In the genomic region with DNA sequence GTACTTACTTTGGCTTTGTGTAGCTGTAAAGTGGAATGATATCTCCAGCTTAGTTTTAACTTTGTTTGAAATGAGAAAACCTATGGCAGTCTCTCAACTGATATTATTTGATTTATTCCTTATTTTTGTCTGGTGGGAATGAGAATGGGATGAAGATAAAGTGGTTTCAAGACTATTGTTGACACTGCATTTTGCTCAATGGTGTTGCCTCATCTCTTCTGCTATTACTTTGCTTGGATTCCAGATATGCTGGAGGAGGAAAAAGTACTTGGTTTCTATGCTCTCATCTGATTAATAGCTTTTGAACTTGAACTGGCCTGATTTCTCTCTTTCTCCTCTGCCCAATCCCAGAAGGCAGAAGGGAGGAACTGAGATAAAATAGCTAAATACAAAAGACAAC, we compare ENCODE assay signal across 23 cellular contexts.
A peak's percentile ranks its signal among the peaks of the same experiment; 100 is the strongest.
DNase-seq lines count a peak whose midpoint lies in the region; ATAC-seq, FAIRE-seq and TF ChIP-seq lines count a peak whose summit lies in the region.
"Had no signal": no experiment of that assay in that cellular context is flagged by ENCODE, and none has a peak within 500 bp of the region (broad histone marks: within the 10 kb centered on the region; RNA-seq: fewer than 3 reads in every experiment).

No MANE protein-coding gene starts in this region.

- TF ChIP-seq RAD21 in SK-N-SH (IDR thresholded peaks at IDR 0.05; ENCODE audit: low read length), result no peak

- H3K9ac ChIP-seq in SK-N-SH, result no peak overlapping the region
- H3K9ac ChIP-seq in astrocyte (ENCODE audit: low read length), result no peak overlapping the region
- no peak overlapping the region for H3K9ac ChIP-seq in PC-3 (ENCODE audit: low read length)
- H3K9ac ChIP-seq: BLaER1 treated with 17β-estradiol and CSF1 and Interleukin-3, amounts not matched to agents 10 nM and 100 nM; GM23248 had no signal

- H3K4me1 Mint-ChIP-seq in astrocyte (ENCODE audit: low read depth, unreplicated experiment), result peaks cover 21% of the 10 kb centered on the region
- H3K4me1 Mint-ChIP-seq: CD14-positive monocyte; CD8-positive, alpha-beta memory T cell had no signal

- H3K27ac Mint-ChIP-seq in astrocyte (ENCODE audit: unreplicated experiment), result no peak overlapping the region
- H3K27ac Mint-ChIP-seq: CD14-positive monocyte; CD4-positive, alpha-beta T cell; CD8-positive, alpha-beta memory T cell; H9 had no signal

- peaks cover 6% of the 10 kb centered on the region for H3K9me3 Mint-ChIP-seq in astrocyte (ENCODE audit: unreplicated experiment)
- H3K9me3 Mint-ChIP-seq: H9 had no signal

- H3K36me3 ChIP-seq in SK-N-SH (replicated peaks in 1 of 2; ENCODE audit: control insufficient read depth in 1 of 2, insufficient read depth in 2 of 2, low read length in 1 of 2) (no peaks in the 10 kb centered on the region), astrocyte (ENCODE audit: insufficient read depth, low read length) (no peaks in the 10 kb centered on the region), PC-3 (ENCODE audit: low read depth, low read length) (no peaks in the 10 kb centered on the region)
- H3K36me3 ChIP-seq: BE2C; BLaER1 treated with 17β-estradiol and CSF1 and Interleukin-3, amounts not matched to agents 10 nM and 100 nM had no signal

- H3K4me3 ChIP-seq in SK-N-SH (ENCODE audit: low read depth in 2 of 2, low read length in 1 of 2), result no peak overlapping the region
- no peak overlapping the region for H3K4me3 ChIP-seq in astrocyte (ENCODE audit: insufficient read depth, low read depth, low read length)
- no peak overlapping the region for H3K4me3 ChIP-seq in PC-3 (ENCODE audit: low read length)
- H3K4me3 ChIP-seq: BLaER1 treated with 17β-estradiol and CSF1 and Interleukin-3, amounts not matched to agents 10 nM and 100 nM; GM23248 had no signal

- H3K4me1 ChIP-seq in SK-N-SH (ENCODE audit: control insufficient read depth in 1 of 2, insufficient read depth in 2 of 2, low read depth in 1 of 2, low read length in 1 of 2) (no peaks in the 10 kb centered on the region), astrocyte (ENCODE audit: insufficient read depth, low read length) (no peaks in the 10 kb centered on the region), PC-3 (ENCODE audit: insufficient read depth, low read length) (no peaks in the 10 kb centered on the region)
- H3K4me1 ChIP-seq: BE2C had no signal

- BruUV-seq in PC-3 (replicated peaks; lab: Mats Ljungman, UMichigan), result no TSS peak

- FAIRE-seq in astrocyte (lab: Jason Lieb, UNC), result no peak
- FAIRE-seq: A204.1, D721Med, GM12892, H1 had no signal

- no peaks in the 10 kb centered on the region for H4K20me1 ChIP-seq in SK-N-SH (ENCODE audit: insufficient read depth)
- H4K20me1 ChIP-seq in astrocyte (ENCODE audit: insufficient read depth, low read length), result no peaks in the 10 kb centered on the region
- H4K20me1 ChIP-seq in PC-3 (ENCODE audit: low read length), result no peaks in the 10 kb centered on the region
- H4K20me1 ChIP-seq: BLaER1 treated with 17β-estradiol and CSF1 and Interleukin-3, amounts not matched to agents 10 nM and 100 nM had no signal

- H3K27me3 ChIP-seq in SK-N-SH (ENCODE audit: insufficient read depth), result no peaks in the 10 kb centered on the region
- no peaks in the 10 kb centered on the region for H3K27me3 ChIP-seq in astrocyte (ENCODE audit: insufficient read depth, low read length)
- no peaks in the 10 kb centered on the region for H3K27me3 ChIP-seq in PC-3 (ENCODE audit: low read length)
- H3K27me3 ChIP-seq: BE2C; BLaER1 treated with 17β-estradiol and CSF1 and Interleukin-3, amounts not matched to agents 10 nM and 100 nM had no signal

- H3K9me3 ChIP-seq in SK-N-SH (no peaks in the 10 kb centered on the region), astrocyte (ENCODE audit: insufficient read depth, low read depth, low read length) (no peaks in the 10 kb centered on the region), PC-3 (ENCODE audit: low read length) (peaks cover 12% of the 10 kb centered on the region; the same call in 1 of the 2 replicates)
- H3K9me3 ChIP-seq: BE2C; BLaER1 treated with 17β-estradiol and CSF1 and Interleukin-3, amounts not matched to agents 10 nM and 100 nM had no signal

- DNase-seq in SK-N-SH, result no peak
- DNase-seq in astrocyte (ENCODE audit: low read depth), result peak; percentile 57
- peak; percentile 4 for DNase-seq in renal cortical epithelial cell (ENCODE audit: low read depth)
- no peak for DNase-seq in PC-3
- DNase-seq: AML-193; BE2C; CD4-positive, alpha-beta T cell; CD8-positive, alpha-beta memory T cell; DMS 273 treated with DMSO at 0.1 percent for 48 hours; DMS79 treated with DMSO at 0.1 percent for 48 hours; GF-D8; GM23248; H9 had no signal

- H3K9me2 ChIP-seq in SK-N-SH, result no peaks in the 10 kb centered on the region
- H3K9me2 ChIP-seq in PC-3 (replicated peaks; ENCODE audit: low read length), result no peaks in the 10 kb centered on the region

- no peaks in the 10 kb centered on the region for H3K36me3 Mint-ChIP-seq in astrocyte (ENCODE audit: low read depth, unreplicated experiment)
- H3K36me3 Mint-ChIP-seq: CD14-positive monocyte; CD8-positive, alpha-beta memory T cell had no signal

- POLR2A ChIA-PET in SK-N-SH (lab: Yijun Ruan, JAX) (no interaction called here), PC-3 (lab: Charles Lee; ENCODE audit: unreplicated experiment) (no interaction called here)

- no peak for TF ChIP-seq EP300 in SK-N-SH (IDR thresholded peaks at IDR 0.05; ENCODE audit: borderline replicate concordance in 1 of 2, low read depth in 1 of 2, low read length in 1 of 2)

- H3K27ac ChIP-seq in SK-N-SH (ENCODE audit: low read depth in 2 of 2, low read length in 1 of 2) (no peak overlapping the region), astrocyte (ENCODE audit: low read depth, low read length) (no peak overlapping the region), PC-3 (ENCODE audit: low read length) (no peak overlapping the region)
- H3K27ac ChIP-seq: 22Rv1; BLaER1 treated with 17β-estradiol and CSF1 and Interleukin-3, amounts not matched to agents 10 nM and 100 nM; GM23248 had no signal

- no peaks in the 10 kb centered on the region for H3K27me3 Mint-ChIP-seq in astrocyte (ENCODE audit: low read depth, unreplicated experiment)
- H3K27me3 Mint-ChIP-seq: CD4-positive, alpha-beta T cell; CD8-positive, alpha-beta memory T cell had no signal

- CTCF ChIA-PET in SK-N-SH (lab: Yijun Ruan, JAX), result interaction anchor here (0.7 to 1.2 kb wide), 3 partner anchors 13 to 52 kb away, joined by 3 to 4 read pairs (median 3); no protein-coding TSS in a partner anchor
- CTCF ChIA-PET in PC-3 (lab: Charles Lee), result no interaction called here

- H2AFZ ChIP-seq in SK-N-SH (ENCODE audit: low read depth) (no peak overlapping the region), astrocyte (ENCODE audit: low read depth, low read length) (no peak overlapping the region), PC-3 (ENCODE audit: low read length) (no peak overlapping the region)
- H2AFZ ChIP-seq: GM23248 had no signal

- intact Hi-C loops in PC-3 (cut with micrococcal nuclease), result no loop called here

- no peak for ATAC-seq in SK-N-SH treated with all-trans-retinoic acid at 6 μM for 48 hours
- no peak for ATAC-seq in GM21447 (IDR thresholded peaks at IDR 0.05; ENCODE audit: unreplicated experiment)
- no peak for ATAC-seq in PC-3
- ATAC-seq: HCT116 had no signal

- no peak overlapping the region for H3K4me3 Mint-ChIP-seq in astrocyte (ENCODE audit: unreplicated experiment)
- H3K4me3 Mint-ChIP-seq: CD14-positive monocyte; CD4-positive, alpha-beta T cell; CD8-positive, alpha-beta memory T cell; H9 had no signal

- H3F3A ChIP-seq in SK-N-SH (replicated peaks; ENCODE audit: insufficient read depth), result no peaks in the 10 kb centered on the region
- H3F3A ChIP-seq in PC-3 (ENCODE audit: low read length, unreplicated experiment), result no peaks in the 10 kb centered on the region

- H3K79me2 ChIP-seq in SK-N-SH (ENCODE audit: insufficient read depth) (no peaks in the 10 kb centered on the region), astrocyte (ENCODE audit: insufficient read depth, low read length) (no peaks in the 10 kb centered on the region), PC-3 (ENCODE audit: low read length) (no peaks in the 10 kb centered on the region)

- H3K4me2 ChIP-seq in SK-N-SH, result no peak overlapping the region
- H3K4me2 ChIP-seq in astrocyte (ENCODE audit: low read length), result no peak overlapping the region
- no peak overlapping the region for H3K4me2 ChIP-seq in PC-3 (ENCODE audit: low read length)
- H3K4me2 ChIP-seq: BLaER1 treated with 17β-estradiol and CSF1 and Interleukin-3, amounts not matched to agents 10 nM and 100 nM had no signal

- TF ChIP-seq CTCF in SK-N-SH (IDR thresholded peaks at IDR 0.05) (no peak), astrocyte (IDR thresholded peaks at IDR 0.05; ENCODE audit: insufficient read depth, low read depth, low read length) (no peak), PC-3 (conservative IDR thresholded peaks at IDR 0.05; ENCODE audit: low read depth, low read length) (no peak)

TF ChIP-seq in SK-N-SH treated with all-trans-retinoic acid at 6 μM for 48 hours, 23 proteins besides CTCF, POLR2A, EP300 and RAD21 (continues in another document):
- TF ChIP-seq ISL1 (CRISPR knock-in tag; IDR thresholded peaks at IDR 0.05), result peak; percentile 56
- TF ChIP-seq ZNF8 (CRISPR knock-in tag; IDR thresholded peaks at IDR 0.05), result no peak
- TF ChIP-seq BACH2 (CRISPR knock-in tag; IDR thresholded peaks at IDR 0.05; ENCODE audit: borderline replicate concordance), result no peak

TF ChIP-seq in SK-N-SH, 30 proteins besides CTCF, POLR2A, EP300 and RAD21:
- no peak for TF ChIP-seq TEAD4 (IDR thresholded peaks at IDR 0.05; ENCODE audit: borderline replicate concordance, insufficient read depth)
- no peak for TF ChIP-seq RFX5 (IDR thresholded peaks at IDR 0.05; ENCODE audit: low read length)
- no peak for TF ChIP-seq CHD2 (IDR thresholded peaks at IDR 0.05; ENCODE audit: low read length, partially characterized antibody)
- no peak for TF ChIP-seq MEF2A (IDR thresholded peaks at IDR 0.05; ENCODE audit: borderline replicate concordance, low read depth)

Comparison
In these comparisons a context has a peak if more than half of its experiments do, and no peak if none do; other contexts are left out.
1. DNase-seq: peak in astrocyte (single experiment) and renal cortical epithelial cell (single experiment); none in SK-N-SH (single experiment) and PC-3 (single experiment).